Comparison of ENCODE assay signal across 23 cellular contexts in genomic region chr2:217069263-217070042, GRCh38.
DNase-seq lines count a peak whose midpoint lies in the region; ATAC-seq, FAIRE-seq and TF ChIP-seq lines count a peak whose summit lies in the region.
"Had no signal": no experiment of that assay in that cellular context is flagged by ENCODE, and none has a peak within 500 bp of the region (broad histone marks: within the 10 kb centered on the region; RNA-seq: fewer than 3 reads in every experiment).

No MANE protein-coding gene starts in this region.

- BruUV-seq in HepG2 (replicated peaks; lab: Mats Ljungman, UMichigan): no TSS peak

- H3K36me3 ChIP-seq in HepG2 (replicated peaks in 1 of 2; ENCODE audit: control insufficient read depth in 1 of 2, insufficient read depth in 2 of 2, low read length in 2 of 2) (no peaks in the 10 kb centered on the region), right lobe of liver (no peaks in the 10 kb centered on the region)
- H3K36me3 ChIP-seq: gastroesophageal sphincter, vagina had no signal

- POLR2A ChIA-PET in HepG2 (lab: Yijun Ruan, JAX): no interaction called here

- no peaks in the 10 kb centered on the region for H3K79me2 ChIP-seq in HepG2 (ENCODE audit: insufficient read depth, low read length)

- intact Hi-C loops in HepG2 (cut with micrococcal nuclease; ENCODE audit: unreplicated experiment) (no loop called here), right lobe of liver (cut with DNase I) (no loop called here)

- FAIRE-seq in HepG2 (lab: Jason Lieb, UNC) (no peak), urothelium cell line (lab: Jason Lieb, UNC) (peak; percentile 99)
- FAIRE-seq: GM19239 had no signal

- H3K9me3 ChIP-seq in HepG2 (ENCODE audit: low read length): 0 out of 2 replicates have a peak, but pooled peaks cover 5% of the 10 kb centered on the region
- H3K9me3 ChIP-seq in right lobe of liver: no peaks in the 10 kb centered on the region
- H3K9me3 ChIP-seq: gastroesophageal sphincter, vagina had no signal

- CTCF ChIA-PET in HepG2 (lab: Yijun Ruan, JAX; ENCODE audit: low intra/inter-chr PET ratio, low total read pairs): no interaction called here

- H3K4me3 ChIP-seq in HepG2 (replicated peaks in 1 of 3; ENCODE audit: insufficient read depth in 1 of 3, low read depth in 2 of 3, low read length in 3 of 3) (no peak overlapping the region), right lobe of liver (no peak overlapping the region)
- H3K4me3 ChIP-seq: gastroesophageal sphincter, vagina had no signal

- ATAC-seq in HepG2: no peak
- ATAC-seq in right lobe of liver: no peak
- ATAC-seq: gastroesophageal sphincter, Panc1 had no signal

- H3K27ac ChIP-seq in HepG2 (ENCODE audit: extremely low read length, insufficient read depth, low read length) (no peak overlapping the region), right lobe of liver (no peak overlapping the region)
- H3K27ac ChIP-seq: gastroesophageal sphincter, vagina had no signal

- in situ Hi-C loops in HepG2 (cut with HindIII; ENCODE audit: extremely low pct_ligation_motif_present, low pct_unique_long_range_greater_than_20kb): no loop called here

- no peak overlapping the region for H3K4me2 ChIP-seq in HepG2 (ENCODE audit: low read depth, low read length)

- WGBS in HepG2 (ENCODE audit: low lambda C conversion rate): 68% methylated on average over 7 of the region's 7 CpGs
- 92% methylated on average over 2 of the region's 7 CpGs for WGBS in right lobe of liver (ENCODE audit: insufficient coverage, low coverage, low lambda C conversion rate, missing lambda C conversion rate)

- TF ChIP-seq CTCF in HepG2 (CRISPR knock-in tag; IDR thresholded peaks at IDR 0.05) (no peak), right lobe of liver (IDR thresholded peaks at IDR 0.05) (no peak)

- H2AFZ ChIP-seq in HepG2 (ENCODE audit: low read length): no peak overlapping the region

- H3K4me1 ChIP-seq in HepG2 (ENCODE audit: insufficient read depth, low read length): peaks cover 11% of the 10 kb centered on the region; the same call in 1 of the 2 replicates
- H3K4me1 ChIP-seq in right lobe of liver: no peaks in the 10 kb centered on the region

- H3K27me3 ChIP-seq in HepG2 (ENCODE audit: control insufficient read depth in 1 of 2, insufficient read depth in 2 of 2, low read length in 2 of 2): peaks cover 0 to 10% of the 10 kb centered on the region in 2 experiments; a peak in 3 of 5 replicates
- H3K27me3 ChIP-seq in right lobe of liver: no peaks in the 10 kb centered on the region
- H3K27me3 ChIP-seq: gastroesophageal sphincter, vagina had no signal

- H3K9ac ChIP-seq in HepG2 (ENCODE audit: insufficient read depth, low read depth, low read length): no peak overlapping the region

- TF ChIP-seq RAD21 in HepG2 (CRISPR knock-in tag; IDR thresholded peaks at IDR 0.05): no peak

- no peaks in the 10 kb centered on the region for H4K20me1 ChIP-seq in HepG2 (ENCODE audit: insufficient read depth, low read length)

- TF ChIP-seq EP300 in HepG2 (IDR thresholded peaks at IDR 0.05; ENCODE audit: low read depth in 2 of 2, low read length in 2 of 2): no peak
- no peak for TF ChIP-seq EP300 in HepG2 (CRISPR knock-in tag; IDR thresholded peaks at IDR 0.05; ENCODE audit: borderline replicate concordance)

- DNase-seq in HepG2 (ENCODE audit: low spot score) (no peak), right lobe of liver (no peak), RPMI7951 (ENCODE audit: low read depth) (peak; percentile 56), islet precursor cell (peak; percentile 58), urothelium cell line (ENCODE audit: low spot score) (no peak), NCI-H82 treated with DMSO at 0.1 percent for 48 hours (lab: John Stamatoyannopoulos, UW; ENCODE audit: unreplicated experiment) (no peak), glomerular visceral epithelial cell (ENCODE audit: extremely low spot score) (no peak)
- DNase-seq in central memory CD4-positive, alpha-beta T cell: no peak
- DNase-seq: activated CD4-positive, alpha-beta T cell treated with anti-CD3 and anti-CD28 coated beads, Interleukin-2, amount 50 U/mL, for 4 hours; activated CD4-positive, CD25-positive, alpha-beta regulatory T cell; activated effector memory CD4-positive, alpha-beta T cell treated with Interleukin-2 at 50 U/mL for 16 hours; effector CD4-positive, alpha-beta T cell; KBM-7; mammary epithelial cell; MM.1S; NCI-H1417 treated with DMSO at 0.1 percent for 48 hours; NCI-H510A treated with DMSO at 0.1 percent for 48 hours; NK-92 treated with Interleukin-12 subunit alpha and Interleukin-12 subunit beta, amount 100 ng/mL, for 24 hours; T-cell had no signal

- TF ChIP-seq POLR2A in HepG2 (IDR thresholded peaks at IDR 0.05; ENCODE audit: insufficient read depth in 1 of 2, low read depth in 2 of 2, low read length in 2 of 2): no peak
- TF ChIP-seq POLR2A in right lobe of liver (IDR thresholded peaks at IDR 0.05): no peak

TF ChIP-seq in HepG2, 621 proteins besides CTCF, POLR2A, EP300 and RAD21:
- TF ChIP-seq ZNF543 (CRISPR knock-in tag; IDR thresholded peaks at IDR 0.05): no peak
- no peak for TF ChIP-seq REST (IDR thresholded peaks at IDR 0.05; ENCODE audit: borderline replicate concordance in 1 of 2, low read depth in 1 of 2, low read length in 2 of 2)
- TF ChIP-seq ZNF256 (CRISPR knock-in tag; conservative IDR thresholded peaks at IDR 0.05): no peak
- 0 out of 2 replicates have a peak, but pooled peaks have one; percentile 40 for TF ChIP-seq TRIM22 (IDR thresholded peaks at IDR 0.05)
- TF ChIP-seq MNT (IDR thresholded peaks at IDR 0.05): 0 out of 2 replicates have a peak, but pooled peaks have one; percentile 0
- TF ChIP-seq RELA (CRISPR knock-in tag; IDR thresholded peaks at IDR 0.05): no peak

Comparison
In these comparisons a context has a peak if more than half of its experiments do, and no peak if none do; other contexts are left out.
1. DNase-seq: peak in RPMI7951 (single experiment) and islet precursor cell (single experiment); none in HepG2 (single experiment), right lobe of liver (0 of 3), urothelium cell line (single experiment), NCI-H82 treated with DMSO at 0.1 percent for 48 hours (single experiment), central memory CD4-positive, alpha-beta T cell (single experiment) and glomerular visceral epithelial cell (single experiment).